In genomic region chr16:3065742-3066439, GRCh38 we compare ENCODE assay signal across 9 cellular contexts. TPM values are rescaled to one million over a fixed set of nuclear protein-coding genes. Genes with fewer than 3 reads are reported as not detected.
A peak's percentile ranks its signal among the peaks of the same experiment; 100 is the strongest.
DNase-seq lines count a peak whose midpoint lies in the region; ATAC-seq and TF ChIP-seq lines count a peak whose summit lies in the region.
"Had no signal": no experiment of that assay in that cellular context is flagged by ENCODE, and none has a peak within 500 bp of the region (broad histone marks: within the 10 kb centered on the region; RNA-seq: fewer than 3 reads in every experiment).

No MANE protein-coding gene starts in this region.

- peaks cover 11% of the 10 kb centered on the region for H3K4me1 Mint-ChIP-seq in MCF 10A (ENCODE audit: insufficient read depth, unreplicated experiment)

- H3K4me3 Mint-ChIP-seq in MCF 10A (ENCODE audit: unreplicated experiment) = peak overlapping the region; percentile 64

- H3K27me3 Mint-ChIP-seq in MCF 10A (ENCODE audit: insufficient read depth, unreplicated experiment) = no peaks in the 10 kb centered on the region

- H3K4me3 ChIP-seq in heart left ventricle (peak overlapping the region; percentile 30 to 71 (median 60)), mucosa of stomach (ENCODE audit: low read length) (peak overlapping the region; percentile 43), vagina (peak overlapping the region; percentile 31 to 32)

- BruUV-seq in MCF 10A (replicated peaks; lab: Mats Ljungman, UMichigan) = no TSS peak

- DNase-seq in heart left ventricle (no peak), cardiac septum (ENCODE audit: low spot score) (no peak), MCF 10A (ENCODE audit: unreplicated experiment) (no peak), vagina (ENCODE audit: extremely low spot score in 2 of 2) (no peak), islet precursor cell (no peak), OCI-M1 (lab: John Stamatoyannopoulos, UW) (no peak), EL (no peak)
- DNase-seq: COR-L47 had no signal

- TF ChIP-seq CTCF in heart left ventricle (IDR thresholded peaks at IDR 0.05) (no peak), MCF 10A (IDR thresholded peaks at IDR 0.05; ENCODE audit: unreplicated experiment) (no peak), vagina (IDR thresholded peaks at IDR 0.05) (no peak)

- peak overlapping the region; percentile 93 for H3K27ac Mint-ChIP-seq in MCF 10A (ENCODE audit: low read depth, unreplicated experiment)

- H3K27me3 ChIP-seq in heart left ventricle (no peaks in the 10 kb centered on the region), mucosa of stomach (ENCODE audit: control insufficient read depth, insufficient read depth, low read length) (no peaks in the 10 kb centered on the region), vagina (no peaks in the 10 kb centered on the region)

- peak overlapping the region; percentile 84 for H3K9ac ChIP-seq in mucosa of stomach (ENCODE audit: low read length)

- CTCF ChIA-PET in MCF 10A (lab: Yijun Ruan, JAX) = no interaction called here

- H3K4me1 ChIP-seq in heart left ventricle = peaks cover 0 to 49% (median 14%) of the 10 kb centered on the region in 12 donors
- H3K4me1 ChIP-seq in mucosa of stomach (ENCODE audit: control insufficient read depth, insufficient read depth, low read length) = peaks cover 39% of the 10 kb centered on the region
- H3K4me1 ChIP-seq in vagina = peaks cover 14% of the 10 kb centered on the region

- WGBS in heart left ventricle, 4 donors = 53 to 65% (median 56%) methylated on average over 24 to 26 of the region's 26 CpGs

- ATAC-seq in heart left ventricle = peak; percentile 4 to 29 (median 14)

- no peaks in the 10 kb centered on the region for H3K9me3 ChIP-seq in heart left ventricle
- H3K9me3 ChIP-seq in mucosa of stomach (ENCODE audit: control insufficient read depth, low read length) = no peaks in the 10 kb centered on the region
- H3K9me3 ChIP-seq in vagina = no peaks in the 10 kb centered on the region

- no peak for TF ChIP-seq POLR2A in heart left ventricle (IDR thresholded peaks at IDR 0.05)
- no peak for TF ChIP-seq POLR2A in vagina (IDR thresholded peaks at IDR 0.05)

- no peaks in the 10 kb centered on the region for H3K36me3 Mint-ChIP-seq in MCF 10A (ENCODE audit: insufficient read depth, unreplicated experiment)

- intact Hi-C loops in heart left ventricle (cut with DNase I) = loop anchor here in 2 of 10 donors (2.0 to 5.0 kb wide), 2 partner anchors 21 to 36 kb away; no protein-coding TSS in a partner anchor
- intact Hi-C loops in cardiac septum (cut with DNase I) = no loop called here
- intact Hi-C loops in MCF 10A (cut with micrococcal nuclease) = no loop called here
- intact Hi-C loops in vagina (cut with DNase I) = no loop called here

- no peaks in the 10 kb centered on the region for H3K9me3 Mint-ChIP-seq in MCF 10A (ENCODE audit: unreplicated experiment)

- POLR2A ChIA-PET in MCF 10A (lab: Yijun Ruan, JAX) = interaction anchor here (0.6 to 1.3 kb wide), 2 partner anchors 69 to 97 kb away, joined by 3 to 5 read pairs; partner anchors contain the start of gene ZNF213

- H3K27ac ChIP-seq in heart left ventricle = peak overlapping the region; percentile 62 to 95 (median 87)
- H3K27ac ChIP-seq in vagina = peak overlapping the region; percentile 49

- H3K36me3 ChIP-seq in heart left ventricle (peaks cover 0 to 23% (median 6%) of the 10 kb centered on the region in 9 donors), mucosa of stomach (ENCODE audit: control insufficient read depth, insufficient read depth, low read length) (no peaks in the 10 kb centered on the region), vagina (no peaks in the 10 kb centered on the region)

RNA-seq across cellular contexts. Expression of gene IL32, which starts 0.5 kb away (rescaled TPM):
- total RNA-seq in heart left ventricle = 100 to 1,000 TPM in 1 of 9 donors, 10 to 100 TPM in 8; 20.6 to 241 (median 48.9) TPM
- polyA plus RNA-seq in heart left ventricle = 10 to 100 TPM; 60.2 to 63.4 TPM
- total RNA-seq in cardiac septum = 32.3 TPM
- total RNA-seq in MCF 10A (2022) = 24.0 and 29.8 TPM in 2 replicates
- 13.0 TPM for total RNA-seq in vagina

RNA-seq across cellular contexts. Expression of gene MMP25, which starts 19.5 kb away (rescaled TPM):
- 1 to 10 TPM in 3 of 9 donors, under 1 TPM in 6; 0.32 to 3.0 (median 0.90) TPM for total RNA-seq in heart left ventricle
- polyA plus RNA-seq in heart left ventricle = 1 to 10 TPM in 1 of 2 donors, under 1 TPM in 1; 0.97 to 1.3 TPM
- total RNA-seq in cardiac septum = 3.0 TPM
- total RNA-seq in MCF 10A (2022) = 0.26 and 0.64 TPM in 2 replicates
- total RNA-seq in vagina = 0.25 TPM

RNA-seq across cellular contexts. Expression of gene BICDL2, which starts 29.1 kb away (rescaled TPM):
- not detected for total RNA-seq in heart left ventricle
- under 1 TPM in 1 of 2 donors, not detected in 1; 0.07 TPM for polyA plus RNA-seq in heart left ventricle
- total RNA-seq in cardiac septum = not detected
- 0.23 and 0.39 TPM in 2 replicates for total RNA-seq in MCF 10A (2022)
- total RNA-seq in vagina = 52.5 TPM

RNA-seq across cellular contexts. Expression of gene ZSCAN10, which starts 33.2 kb away (rescaled TPM):
- total RNA-seq in heart left ventricle (not detected), cardiac septum (not detected), MCF 10A (2022) (0.49 and 1.4 TPM in 2 replicates), vagina (not detected)
- not detected for polyA plus RNA-seq in heart left ventricle

RNA-seq across cellular contexts. Expression of gene THOC6, which starts 42.1 kb away (rescaled TPM):
- total RNA-seq in heart left ventricle (10 to 100 TPM in 4 of 9 donors, 1 to 10 TPM in 5; 6.9 to 14.0 (median 9.4) TPM), cardiac septum (13.9 TPM), MCF 10A (2022) (36.8 and 53.1 TPM in 2 replicates), vagina (22.6 TPM)
- 10 to 100 TPM; 15.4 to 23.0 TPM for polyA plus RNA-seq in heart left ventricle

Comparison
In these comparisons a context has a peak if more than half of its experiments do, and no peak if none do; other contexts are left out.
1. RNA of gene BICDL2, which starts 29.1 kb away (total RNA-seq): 52.5 TPM in vagina (single experiment); 0.23 to 0.39 TPM in MCF 10A, not detected in cardiac septum (single experiment) and not detected in heart left ventricle; every median in the first group is over 10 times any median in the second.
2. Peak in every context shown above with its lines, with median percentiles within 50 percentile points of each other: H3K4me3 ChIP-seq.